Comparison of ENCODE assay signal across 8 cellular contexts in the genomic region with DNA sequence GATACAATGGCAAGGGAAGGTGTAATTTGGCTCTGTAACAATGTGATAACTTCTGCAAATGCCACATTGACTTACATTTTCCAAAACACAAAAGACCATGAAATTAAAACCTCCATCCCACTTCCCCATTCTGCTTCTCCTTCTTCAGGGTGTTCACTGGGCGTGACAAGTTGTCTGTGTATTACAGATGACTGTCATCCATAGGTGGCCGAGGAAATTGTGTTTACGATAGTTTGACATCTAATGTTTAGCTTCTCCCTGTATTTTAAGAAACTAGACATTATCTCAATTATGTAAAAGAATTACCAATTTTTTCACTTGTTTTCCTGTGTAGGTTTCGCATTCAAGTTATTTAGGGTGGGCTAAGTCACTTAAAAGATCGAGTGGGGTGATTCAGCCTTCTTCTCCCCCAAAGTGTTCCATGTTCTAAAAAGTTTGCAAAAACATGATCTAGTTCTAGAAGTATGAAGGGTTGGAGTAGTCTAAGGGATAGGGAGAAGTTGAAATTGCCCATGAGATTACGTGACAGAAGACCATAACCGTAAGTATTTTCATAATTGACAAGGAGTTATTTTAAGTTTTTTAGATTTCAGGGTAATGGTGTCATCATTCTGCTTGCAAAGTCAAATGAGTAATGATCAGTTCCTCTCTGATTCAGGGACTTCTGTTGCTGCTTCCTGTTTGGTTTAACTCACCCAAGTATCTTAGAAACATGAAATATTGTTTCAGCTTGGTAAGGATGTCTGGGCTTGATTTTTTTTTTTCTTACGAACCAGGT. TPM values are rescaled to one million over a fixed set of nuclear protein-coding genes. Genes with fewer than 3 reads are reported as not detected.
DNase-seq lines count a peak whose midpoint lies in the region; ATAC-seq and TF ChIP-seq lines count a peak whose summit lies in the region.

No MANE protein-coding gene starts in this region.

- DNase-seq in activated naive CD4-positive, alpha-beta T cell treated with anti-CD3 and anti-CD28 coated beads, Interleukin-2, amount 10 ng/mL, durations not matched to agents 7 days and 5 days, result no peak
- DNase-seq in activated naive CD4-positive, alpha-beta T cell (lab: John Stamatoyannopoulos, UW), result no peak
- DNase-seq in OCI-LY7 (ENCODE audit: low spot score), result peak; percentile 90
- DNase-seq in stromal cell of bone marrow (ENCODE audit: low read depth), result peak; percentile 77
- no peak for DNase-seq in islet precursor cell
- DNase-seq in NCI-H446 treated with DMSO at 0.1 percent for 48 hours (lab: John Stamatoyannopoulos, UW), result no peak

- no peaks in the 10 kb centered on the region for H3K27me3 Mint-ChIP-seq in activated naive CD4-positive, alpha-beta T cell treated with anti-CD3 and anti-CD28 coated beads, Interleukin-2, amount 10 ng/mL, durations not matched to agents 7 days and 5 days

- CTCF ChIA-PET in activated naive CD4-positive, alpha-beta T cell treated with anti-CD3 and anti-CD28 coated beads, Interleukin-2, amount 10 ng/mL, durations not matched to agents 7 days and 5 days (lab: Charles Lee), result interaction anchor here (0.8 to 3.5 kb wide), 7 partner anchors 9 to 38 kb away, joined by 3 to 14 read pairs (median 4); no protein-coding TSS in a partner anchor
- CTCF ChIA-PET in OCI-LY7 (lab: Charles Lee; ENCODE audit: unreplicated experiment), result no interaction called here

- peaks cover 97% of the 10 kb centered on the region for H3K4me1 Mint-ChIP-seq in activated naive CD4-positive, alpha-beta T cell treated with anti-CD3 and anti-CD28 coated beads, Interleukin-2, amount 10 ng/mL, durations not matched to agents 7 days and 5 days

- intact Hi-C loops in OCI-LY7 (cut with micrococcal nuclease; ENCODE audit: unreplicated experiment), result loop anchor here (1.0 to 2.0 kb wide), 2 partner anchors 25 to 64 kb away; partner anchors contain the start of gene CYTIP

- H3K27ac ChIP-seq in OCI-LY7 (ENCODE audit: low read depth, low read length, poor library complexity, severe bottlenecking), result peak overlapping the region; percentile 96

- peak overlapping the region; percentile 90 for H3K4me2 ChIP-seq in OCI-LY7 (ENCODE audit: low read length)

- peaks cover 53% of the 10 kb centered on the region for H3K4me1 ChIP-seq in OCI-LY7 (ENCODE audit: insufficient read depth, low read length, poor library complexity, severe bottlenecking)

- H3K27ac Mint-ChIP-seq in activated naive CD4-positive, alpha-beta T cell treated with anti-CD3 and anti-CD28 coated beads, Interleukin-2, amount 10 ng/mL, durations not matched to agents 7 days and 5 days, result peak overlapping the region; percentile 100

- H3K9me3 ChIP-seq in OCI-LY7 (ENCODE audit: low read length), result no peaks in the 10 kb centered on the region

- H3K79me2 ChIP-seq in OCI-LY7 (ENCODE audit: insufficient read depth, low read depth, low read length), result no peaks in the 10 kb centered on the region

- H3K9me2 ChIP-seq in OCI-LY7 (ENCODE audit: insufficient read depth, low read length), result no peaks in the 10 kb centered on the region

- no peaks in the 10 kb centered on the region for H3K36me3 ChIP-seq in OCI-LY7 (ENCODE audit: insufficient read depth, low read length)

- peak overlapping the region; percentile 64 for H3K4me3 ChIP-seq in OCI-LY7 (ENCODE audit: low read depth, low read length, poor library complexity, severe bottlenecking)

- ATAC-seq in HG02885 (IDR thresholded peaks at IDR 0.05; ENCODE audit: poor library complexity, unreplicated experiment) (peak; percentile 82), esophagus mucosa (peak; percentile 73)

- POLR2A ChIA-PET in OCI-LY7 (lab: Charles Lee), result interaction anchor here (1.0 to 6.1 kb wide), 5 partner anchors 11 to 29 kb away, joined by 4 to 42 read pairs (median 12); partner anchors contain the start of gene CYTIP

- BruUV-seq in OCI-LY7 (replicated peaks; lab: Mats Ljungman, UMichigan), result TSS peak; percentile 96

- H3K9me3 Mint-ChIP-seq in activated naive CD4-positive, alpha-beta T cell treated with anti-CD3 and anti-CD28 coated beads, Interleukin-2, amount 10 ng/mL, durations not matched to agents 7 days and 5 days, result peaks cover 1% of the 10 kb centered on the region

- H3K36me3 Mint-ChIP-seq in activated naive CD4-positive, alpha-beta T cell treated with anti-CD3 and anti-CD28 coated beads, Interleukin-2, amount 10 ng/mL, durations not matched to agents 7 days and 5 days, result peaks cover 32% of the 10 kb centered on the region

- H3K4me3 Mint-ChIP-seq in activated naive CD4-positive, alpha-beta T cell treated with anti-CD3 and anti-CD28 coated beads, Interleukin-2, amount 10 ng/mL, durations not matched to agents 7 days and 5 days, result peak overlapping the region; percentile 70

- H2AFZ ChIP-seq in OCI-LY7 (ENCODE audit: low read length), result peak overlapping the region; percentile 83; the same call in 1 of the 2 replicates

- no peaks in the 10 kb centered on the region for H4K20me1 ChIP-seq in OCI-LY7 (ENCODE audit: insufficient read depth, low read length)

- no peak for TF ChIP-seq CTCF in OCI-LY7 (conservative IDR thresholded peaks at IDR 0.05; ENCODE audit: low read length)

RNA-seq across cellular contexts. Expression of gene CYTIP, which starts 25.2 kb away (rescaled TPM):
- total RNA-seq in OCI-LY7 (2014; rRNA removed; shearing (Covaris generic)), result 49.2 and 53.0 TPM in 2 replicates
- total RNA-seq in OCI-LY7 (2022), result 60.3 and 64.0 TPM in 2 replicates
- 1.3 TPM for total RNA-seq in esophagus mucosa

Comparison
In these comparisons a context has a peak if more than half of its experiments do, and no peak if none do; other contexts are left out.
1. DNase-seq: peak in OCI-LY7 (single experiment) and stromal cell of bone marrow (single experiment); none in activated naive CD4-positive, alpha-beta T cell treated with anti-CD3 and anti-CD28 coated beads, Interleukin-2, amount 10 ng/mL, durations not matched to agents 7 days and 5 days (single experiment), activated naive CD4-positive, alpha-beta T cell (0 of 4), islet precursor cell (single experiment) and NCI-H446 treated with DMSO at 0.1 percent for 48 hours (single experiment).
2. RNA of gene CYTIP, which starts 25.2 kb away (total RNA-seq): 49.2 to 64.0 TPM in OCI-LY7; 1.3 TPM in esophagus mucosa (single experiment); every median in the first group is over 10 times any median in the second.